In the genomic region with DNA sequence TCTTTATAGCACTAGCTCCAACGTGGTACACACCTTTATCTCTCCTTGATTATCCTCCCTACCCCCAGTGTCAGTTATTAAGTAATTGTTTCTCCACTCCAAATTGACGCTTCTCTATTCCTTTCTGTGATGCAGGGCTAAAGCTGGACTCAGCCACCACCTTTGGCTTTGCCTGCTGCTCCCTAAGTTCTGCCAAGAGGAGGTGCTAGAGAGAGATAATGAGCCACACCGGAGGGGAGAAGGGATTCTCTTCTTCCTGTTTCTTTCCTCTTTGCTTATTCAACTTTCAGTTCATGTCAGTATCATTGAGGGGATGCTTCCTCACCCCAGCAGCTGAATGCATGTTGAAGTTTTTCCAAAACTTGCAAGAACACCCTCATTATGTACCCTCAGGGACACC, we compare ENCODE assay signal across 20 cellular contexts.
DNase-seq lines count a peak whose midpoint lies in the region; ATAC-seq, FAIRE-seq and TF ChIP-seq lines count a peak whose summit lies in the region.
"Had no signal": no experiment of that assay in that cellular context is flagged by ENCODE, and none has a peak within 500 bp of the region (broad histone marks: within the 10 kb centered on the region; RNA-seq: fewer than 3 reads in every experiment).

No MANE protein-coding gene starts in this region.

- DNase-seq in MCF 10A (ENCODE audit: unreplicated experiment) (peak; percentile 17), breast epithelium (ENCODE audit: low spot score in 2 of 2) (no peak), NCI-H69 (lab: John Stamatoyannopoulos, UW) (peak; percentile 16), K562 (ENCODE audit: extremely low read depth in 1 of 4, low spot score in 3 of 4) (peak in 1 of 4 experiments; percentile 7), NCI-H510A (lab: John Stamatoyannopoulos, UW) (no peak), hippocampal formation (lab: John Stamatoyannopoulos, UW) (no peak)
- no peak for DNase-seq in stimulated activated naive B cell treated with anti-CD40 and anti-IgM and Interleukin-4, amounts not matched to agents 10 μg/mL and 1 μg/mL and 100 μg/mL, for 72 hours
- DNase-seq: activated CD8-positive, alpha-beta memory T cell treated with anti-CD3 and anti-CD28 coated beads, Interleukin-2, amount 50 U/mL, for 48 hours; activated effector memory CD4-positive, alpha-beta T cell treated with Interleukin-2 at 50 U/mL for 16 hours; activated naive CD8-positive, alpha-beta T cell treated with anti-CD3 and anti-CD28 coated beads, Interleukin-2, amount 50 U/mL, for 24 hours; hypothalamus; NCI-H1694; NCI-H226; SHP77; T-helper 1 cell had no signal

- ATAC-seq in K562 (peak; percentile 69; the same call in 2 of the 3 replicates), GM19397 (IDR thresholded peaks at IDR 0.05; ENCODE audit: unreplicated experiment) (no peak)
- peak; percentile 16 to 25 for ATAC-seq in stimulated activated naive B cell treated with anti-CD40 and anti-IgM and Interleukin-4, amounts not matched to agents 10 μg/mL and 1 μg/mL and 100 μg/mL, for 72 hours (replicated peaks)
- ATAC-seq: activated naive CD8-positive, alpha-beta T cell treated with anti-CD3 and anti-CD28 coated beads, Interleukin-2, amount 50 U/mL, for 24 hours had no signal

- H4K20me1 ChIP-seq in K562 (replicated peaks; ENCODE audit: control insufficient read depth, insufficient read depth, low read length), result no peaks in the 10 kb centered on the region

- intact Hi-C loops in MCF 10A (cut with micrococcal nuclease) (no loop called here), breast epithelium (cut with DNase I; ENCODE audit: low total_unique reads) (no loop called here), K562 (cut with micrococcal nuclease) (no loop called here)

- no peaks in the 10 kb centered on the region for H3K79me2 ChIP-seq in K562 (ENCODE audit: control insufficient read depth, insufficient read depth, low read length)

- TF ChIP-seq CTCF in MCF 10A (IDR thresholded peaks at IDR 0.05; ENCODE audit: unreplicated experiment) (no peak), breast epithelium (IDR thresholded peaks at IDR 0.05) (no peak), K562 (IDR thresholded peaks at IDR 0.05 in 2 of 3, conservative IDR thresholded peaks at IDR 0.05 in 1 of 3; ENCODE audit: insufficient read depth in 2 of 3, low read depth in 1 of 3, low read length in 3 of 3) (peak in 1 of 3 experiments; percentile 13; a peak in 1 of 6 replicates)

- H3K4me1 Mint-ChIP-seq in MCF 10A (ENCODE audit: insufficient read depth, unreplicated experiment), result no peaks in the 10 kb centered on the region
- H3K4me1 Mint-ChIP-seq in stimulated activated naive B cell treated with anti-CD40 and anti-IgM and Interleukin-4, amounts not matched to agents 10 μg/mL and 1 μg/mL and 100 μg/mL, for 72 hours, result no peaks in the 10 kb centered on the region
- H3K4me1 Mint-ChIP-seq: activated naive CD8-positive, alpha-beta T cell treated with anti-CD3 and anti-CD28 coated beads, Interleukin-2, amount 50 U/mL, for 24 hours; mesothelial cell of epicardium had no signal

- TF ChIP-seq EP300 in K562 (IDR thresholded peaks at IDR 0.05; ENCODE audit: low read length), result no peak

- H3K9me3 ChIP-seq in breast epithelium, result no peaks in the 10 kb centered on the region
- no peaks in the 10 kb centered on the region for H3K9me3 ChIP-seq in K562 (replicated peaks; ENCODE audit: control insufficient read depth, insufficient read depth, low read depth, low read length)
- H3K9me3 ChIP-seq: vagina had no signal

- H3K4me3 ChIP-seq in breast epithelium (no peak overlapping the region), K562 (no peak overlapping the region)
- H3K4me3 ChIP-seq: vagina had no signal

- POLR2A ChIA-PET in MCF 10A (lab: Yijun Ruan, JAX) (no interaction called here), K562 (lab: Yijun Ruan, JAX) (no interaction called here)

- H3K27me3 Mint-ChIP-seq in MCF 10A (ENCODE audit: insufficient read depth, unreplicated experiment), result peaks cover 10% of the 10 kb centered on the region
- H3K27me3 Mint-ChIP-seq in stimulated activated naive B cell treated with anti-CD40 and anti-IgM and Interleukin-4, amounts not matched to agents 10 μg/mL and 1 μg/mL and 100 μg/mL, for 72 hours, result no peaks in the 10 kb centered on the region
- H3K27me3 Mint-ChIP-seq: activated naive CD8-positive, alpha-beta T cell treated with anti-CD3 and anti-CD28 coated beads, Interleukin-2, amount 50 U/mL, for 24 hours had no signal

- no peak overlapping the region for H3K4me2 ChIP-seq in K562 (ENCODE audit: insufficient read depth, low read length)

- H3K27ac Mint-ChIP-seq in MCF 10A (ENCODE audit: low read depth, unreplicated experiment), result no peak overlapping the region
- H3K27ac Mint-ChIP-seq in stimulated activated naive B cell treated with anti-CD40 and anti-IgM and Interleukin-4, amounts not matched to agents 10 μg/mL and 1 μg/mL and 100 μg/mL, for 72 hours, result no peak overlapping the region
- H3K27ac Mint-ChIP-seq: activated naive CD8-positive, alpha-beta T cell treated with anti-CD3 and anti-CD28 coated beads, Interleukin-2, amount 50 U/mL, for 24 hours; mesothelial cell of epicardium had no signal

- no peak for FAIRE-seq in K562 (lab: Jason Lieb, UNC)
- FAIRE-seq: endothelial cell of umbilical vein, GM18507 had no signal

- BruUV-seq in MCF 10A (replicated peaks; lab: Mats Ljungman, UMichigan) (no TSS peak), K562 (replicated peaks; lab: Mats Ljungman, UMichigan) (no TSS peak)

- TF ChIP-seq RAD21 in K562 (CRISPR knock-in tag; conservative IDR thresholded peaks at IDR 0.05 in 1 of 2, IDR thresholded peaks at IDR 0.05 in 1 of 2), result no peak

- H3K27ac ChIP-seq in breast epithelium, result no peak overlapping the region
- no peak overlapping the region for H3K27ac ChIP-seq in K562 (ENCODE audit: extremely low read depth, low read depth, low read length)
- H3K27ac ChIP-seq: vagina had no signal

- H3K9ac ChIP-seq in K562 (ENCODE audit: insufficient read depth in 1 of 2, low read depth in 2 of 2, low read length in 2 of 2), result no peak overlapping the region

- no peak overlapping the region for H2AFZ ChIP-seq in K562 (ENCODE audit: low read depth, low read length)

- CTCF ChIA-PET in MCF 10A (lab: Yijun Ruan, JAX), result interaction anchor here (1.7 kb wide), 1 partner anchor 29 kb away, joined by 3 read pairs; no protein-coding TSS in a partner anchor
- CTCF ChIA-PET in K562 (lab: Yijun Ruan, JAX; ENCODE audit: low intra/inter-chr PET ratio), result no interaction called here

- H3K4me1 ChIP-seq in breast epithelium (no peaks in the 10 kb centered on the region), K562 (replicated peaks in 1 of 2; ENCODE audit: control insufficient read depth in 2 of 2, insufficient read depth in 2 of 2, low read length in 2 of 2) (no peaks in the 10 kb centered on the region)
- H3K4me1 ChIP-seq: vagina had no signal

- in situ Hi-C loops in K562 (cut with MboI), result no loop called here

- TF ChIP-seq POLR2A in breast epithelium (IDR thresholded peaks at IDR 0.05), result no peak
- no peak for TF ChIP-seq POLR2A in K562 (conservative IDR thresholded peaks at IDR 0.05)

- H3K36me3 ChIP-seq in breast epithelium, result no peaks in the 10 kb centered on the region
- no peaks in the 10 kb centered on the region for H3K36me3 ChIP-seq in K562 (ENCODE audit: control insufficient read depth, insufficient read depth, low read length)
- H3K36me3 ChIP-seq: vagina had no signal

- 0% methylated on average over 3 of the region's 3 CpGs for WGBS in K562 (ENCODE audit: insufficient coverage, low coverage, missing lambda C conversion rate)

- H3K36me3 Mint-ChIP-seq in MCF 10A (ENCODE audit: insufficient read depth, unreplicated experiment), result no peaks in the 10 kb centered on the region
- no peaks in the 10 kb centered on the region for H3K36me3 Mint-ChIP-seq in stimulated activated naive B cell treated with anti-CD40 and anti-IgM and Interleukin-4, amounts not matched to agents 10 μg/mL and 1 μg/mL and 100 μg/mL, for 72 hours
- H3K36me3 Mint-ChIP-seq: mesothelial cell of epicardium had no signal

- H3K9me1 ChIP-seq in K562 (ENCODE audit: control insufficient read depth, insufficient read depth, low read length), result no peaks in the 10 kb centered on the region

- H3K4me3 Mint-ChIP-seq in MCF 10A (ENCODE audit: unreplicated experiment), result no peak overlapping the region
- H3K4me3 Mint-ChIP-seq in stimulated activated naive B cell treated with anti-CD40 and anti-IgM and Interleukin-4, amounts not matched to agents 10 μg/mL and 1 μg/mL and 100 μg/mL, for 72 hours, result no peak overlapping the region
- H3K4me3 Mint-ChIP-seq: activated naive CD8-positive, alpha-beta T cell treated with anti-CD3 and anti-CD28 coated beads, Interleukin-2, amount 50 U/mL, for 24 hours; mesothelial cell of epicardium had no signal

- no peaks in the 10 kb centered on the region for H3K27me3 ChIP-seq in breast epithelium
- H3K27me3 ChIP-seq in K562 (ENCODE audit: control insufficient read depth in 2 of 2, insufficient read depth in 2 of 2, low read length in 2 of 2), result no peaks in the 10 kb centered on the region
- H3K27me3 ChIP-seq: vagina had no signal

- no peaks in the 10 kb centered on the region for H3K9me3 Mint-ChIP-seq in MCF 10A (ENCODE audit: unreplicated experiment)
- H3K9me3 Mint-ChIP-seq in stimulated activated naive B cell treated with anti-CD40 and anti-IgM and Interleukin-4, amounts not matched to agents 10 μg/mL and 1 μg/mL and 100 μg/mL, for 72 hours, result peaks cover 0 to 4% of the 10 kb centered on the region in 2 donors
- H3K9me3 Mint-ChIP-seq: activated naive CD8-positive, alpha-beta T cell treated with anti-CD3 and anti-CD28 coated beads, Interleukin-2, amount 50 U/mL, for 24 hours; mesothelial cell of epicardium had no signal

TF ChIP-seq in K562, 482 proteins besides CTCF, POLR2A, EP300 and RAD21 (continues in another document):
- TF ChIP-seq ZNF282 (CRISPR knock-in tag; IDR thresholded peaks at IDR 0.05) (no peak), RFX7 (CRISPR knock-in tag; IDR thresholded peaks at IDR 0.05) (no peak), FIP1L1 (IDR thresholded peaks at IDR 0.05; ENCODE audit: low read depth, low read length, poor library complexity, severe bottlenecking) (no peak), BCOR (IDR thresholded peaks at IDR 0.05) (no peak), BHLHE40 (IDR thresholded peaks at IDR 0.05; ENCODE audit: low read length) (no peak), SP1 (CRISPR knock-in tag; IDR thresholded peaks at IDR 0.05) (no peak), NCOA1 (IDR thresholded peaks at IDR 0.05; ENCODE audit: low read depth) (no peak), KDM4B (IDR thresholded peaks at IDR 0.05; ENCODE audit: borderline replicate concordance in 2 of 2, low read depth in 1 of 2) (no peak)
- TF ChIP-seq, protein P1, sequence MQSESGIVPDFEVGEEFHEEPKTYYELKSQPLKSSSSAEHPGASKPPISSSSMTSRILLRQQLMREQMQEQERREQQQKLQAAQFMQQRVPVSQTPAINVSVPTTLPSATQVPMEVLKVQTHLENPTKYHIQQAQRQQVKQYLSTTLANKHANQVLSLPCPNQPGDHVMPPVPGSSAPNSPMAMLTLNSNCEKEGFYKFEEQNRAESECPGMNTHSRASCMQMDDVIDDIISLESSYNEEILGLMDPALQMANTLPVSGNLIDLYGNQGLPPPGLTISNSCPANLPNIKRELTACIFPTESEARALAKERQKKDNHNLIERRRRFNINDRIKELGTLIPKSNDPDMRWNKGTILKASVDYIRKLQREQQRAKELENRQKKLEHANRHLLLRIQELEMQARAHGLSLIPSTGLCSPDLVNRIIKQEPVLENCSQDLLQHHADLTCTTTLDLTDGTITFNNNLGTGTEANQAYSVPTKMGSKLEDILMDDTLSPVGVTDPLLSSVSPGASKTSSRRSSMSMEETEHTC (IDR thresholded peaks at IDR 0.05), result no peak

Comparison
In these comparisons a context has a peak if more than half of its experiments do, and no peak if none do; other contexts are left out.
1. DNase-seq: peak in MCF 10A (single experiment) and NCI-H69 (single experiment); none in breast epithelium (0 of 2), stimulated activated naive B cell treated with anti-CD40 and anti-IgM and Interleukin-4, amounts not matched to agents 10 μg/mL and 1 μg/mL and 100 μg/mL, for 72 hours (single experiment), NCI-H510A (single experiment) and hippocampal formation (0 of 2).